1 cellular context compared by ENCODE assay signal in genomic region chr1:118485757-118486156, GRCh38.
TF ChIP-seq lines count a peak whose summit lies in the region.

No MANE protein-coding gene starts in this region.

TF ChIP-seq in GM23338, 12 proteins besides CTCF, POLR2A, EP300 and RAD21 (continued from another document):
- TF ChIP-seq, protein P1, sequence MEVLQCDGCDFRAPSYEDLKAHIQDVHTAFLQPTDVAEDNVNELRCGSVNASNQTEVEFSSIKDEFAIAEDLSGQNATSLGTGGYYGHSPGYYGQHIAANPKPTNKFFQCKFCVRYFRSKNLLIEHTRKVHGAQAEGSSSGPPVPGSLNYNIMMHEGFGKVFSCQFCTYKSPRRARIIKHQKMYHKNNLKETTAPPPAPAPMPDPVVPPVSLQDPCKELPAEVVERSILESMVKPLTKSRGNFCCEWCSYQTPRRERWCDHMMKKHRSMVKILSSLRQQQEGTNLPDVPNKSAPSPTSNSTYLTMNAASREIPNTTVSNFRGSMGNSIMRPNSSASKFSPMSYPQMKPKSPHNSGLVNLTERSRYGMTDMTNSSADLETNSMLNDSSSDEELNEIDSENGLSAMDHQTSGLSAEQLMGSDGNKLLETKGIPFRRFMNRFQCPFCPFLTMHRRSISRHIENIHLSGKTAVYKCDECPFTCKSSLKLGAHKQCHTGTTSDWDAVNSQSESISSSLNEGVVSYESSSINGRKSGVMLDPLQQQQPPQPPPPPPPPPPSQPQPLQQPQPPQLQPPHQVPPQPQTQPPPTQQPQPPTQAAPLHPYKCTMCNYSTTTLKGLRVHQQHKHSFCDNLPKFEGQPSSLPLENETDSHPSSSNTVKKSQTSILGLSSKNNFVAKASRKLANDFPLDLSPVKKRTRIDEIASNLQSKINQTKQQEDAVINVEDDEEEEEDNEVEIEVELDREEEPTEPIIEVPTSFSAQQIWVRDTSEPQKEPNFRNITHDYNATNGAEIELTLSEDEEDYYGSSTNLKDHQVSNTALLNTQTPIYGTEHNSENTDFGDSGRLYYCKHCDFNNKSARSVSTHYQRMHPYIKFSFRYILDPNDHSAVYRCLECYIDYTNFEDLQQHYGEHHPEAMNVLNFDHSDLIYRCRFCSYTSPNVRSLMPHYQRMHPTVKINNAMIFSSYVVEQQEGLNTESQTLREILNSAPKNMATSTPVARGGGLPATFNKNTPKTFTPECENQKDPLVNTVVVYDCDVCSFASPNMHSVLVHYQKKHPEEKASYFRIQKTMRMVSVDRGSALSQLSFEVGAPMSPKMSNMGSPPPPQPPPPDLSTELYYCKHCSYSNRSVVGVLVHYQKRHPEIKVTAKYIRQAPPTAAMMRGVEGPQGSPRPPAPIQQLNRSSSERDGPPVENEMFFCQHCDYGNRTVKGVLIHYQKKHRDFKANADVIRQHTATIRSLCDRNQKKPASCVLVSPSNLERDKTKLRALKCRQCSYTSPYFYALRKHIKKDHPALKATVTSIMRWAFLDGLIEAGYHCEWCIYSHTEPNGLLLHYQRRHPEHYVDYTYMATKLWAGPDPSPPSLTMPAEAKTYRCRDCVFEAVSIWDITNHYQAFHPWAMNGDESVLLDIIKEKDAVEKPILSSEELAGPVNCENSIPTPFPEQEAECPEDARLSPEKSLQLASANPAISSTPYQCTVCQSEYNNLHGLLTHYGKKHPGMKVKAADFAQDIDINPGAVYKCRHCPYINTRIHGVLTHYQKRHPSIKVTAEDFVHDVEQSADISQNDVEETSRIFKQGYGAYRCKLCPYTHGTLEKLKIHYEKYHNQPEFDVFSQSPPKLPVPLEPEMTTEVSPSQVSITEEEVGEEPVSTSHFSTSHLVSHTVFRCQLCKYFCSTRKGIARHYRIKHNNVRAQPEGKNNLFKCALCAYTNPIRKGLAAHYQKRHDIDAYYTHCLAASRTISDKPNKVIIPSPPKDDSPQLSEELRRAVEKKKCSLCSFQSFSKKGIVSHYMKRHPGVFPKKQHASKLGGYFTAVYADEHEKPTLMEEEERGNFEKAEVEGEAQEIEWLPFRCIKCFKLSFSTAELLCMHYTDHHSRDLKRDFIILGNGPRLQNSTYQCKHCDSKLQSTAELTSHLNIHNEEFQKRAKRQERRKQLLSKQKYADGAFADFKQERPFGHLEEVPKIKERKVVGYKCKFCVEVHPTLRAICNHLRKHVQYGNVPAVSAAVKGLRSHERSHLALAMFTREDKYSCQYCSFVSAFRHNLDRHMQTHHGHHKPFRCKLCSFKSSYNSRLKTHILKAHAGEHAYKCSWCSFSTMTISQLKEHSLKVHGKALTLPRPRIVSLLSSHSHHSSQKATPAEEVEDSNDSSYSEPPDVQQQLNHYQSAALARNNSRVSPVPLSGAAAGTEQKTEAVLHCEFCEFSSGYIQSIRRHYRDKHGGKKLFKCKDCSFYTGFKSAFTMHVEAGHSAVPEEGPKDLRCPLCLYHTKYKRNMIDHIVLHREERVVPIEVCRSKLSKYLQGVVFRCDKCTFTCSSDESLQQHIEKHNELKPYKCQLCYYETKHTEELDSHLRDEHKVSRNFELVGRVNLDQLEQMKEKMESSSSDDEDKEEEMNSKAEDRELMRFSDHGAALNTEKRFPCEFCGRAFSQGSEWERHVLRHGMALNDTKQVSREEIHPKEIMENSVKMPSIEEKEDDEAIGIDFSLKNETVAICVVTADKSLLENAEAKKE (CRISPR knock-in tag; IDR thresholded peaks at IDR 0.05), result no peak
- TF ChIP-seq JUNB (IDR thresholded peaks at IDR 0.05; ENCODE audit: unreplicated experiment), result no peak
- TF ChIP-seq ZNF331 (CRISPR knock-in tag; IDR thresholded peaks at IDR 0.05; ENCODE audit: low read depth), result no peak
- TF ChIP-seq EZH2phosphoT487 (IDR thresholded peaks at IDR 0.05; ENCODE audit: unreplicated experiment), result no peak
- TF ChIP-seq, protein P2, sequence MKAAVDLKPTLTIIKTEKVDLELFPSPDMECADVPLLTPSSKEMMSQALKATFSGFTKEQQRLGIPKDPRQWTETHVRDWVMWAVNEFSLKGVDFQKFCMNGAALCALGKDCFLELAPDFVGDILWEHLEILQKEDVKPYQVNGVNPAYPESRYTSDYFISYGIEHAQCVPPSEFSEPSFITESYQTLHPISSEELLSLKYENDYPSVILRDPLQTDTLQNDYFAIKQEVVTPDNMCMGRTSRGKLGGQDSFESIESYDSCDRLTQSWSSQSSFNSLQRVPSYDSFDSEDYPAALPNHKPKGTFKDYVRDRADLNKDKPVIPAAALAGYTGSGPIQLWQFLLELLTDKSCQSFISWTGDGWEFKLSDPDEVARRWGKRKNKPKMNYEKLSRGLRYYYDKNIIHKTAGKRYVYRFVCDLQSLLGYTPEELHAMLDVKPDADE (IDR thresholded peaks at IDR 0.05), result no peak
- no peak for TF ChIP-seq CREB1 (CRISPR knock-in tag; IDR thresholded peaks at IDR 0.05; ENCODE audit: low read depth)
- TF ChIP-seq EZH2 (IDR thresholded peaks at IDR 0.05; ENCODE audit: low read depth, unreplicated experiment), result no peak
- TF ChIP-seq STAT1 (IDR thresholded peaks at IDR 0.05; ENCODE audit: unreplicated experiment), result no peak
- no peak for TF ChIP-seq ZNF114 (CRISPR knock-in tag; IDR thresholded peaks at IDR 0.05)
- no peak for TF ChIP-seq NANOG (IDR thresholded peaks at IDR 0.05; ENCODE audit: borderline replicate concordance)
